Comparison of ENCODE assay signal across 19 cellular contexts in genomic region chr4:56118055-56118454, GRCh38.
"Had no signal": no experiment of that assay in that cellular context is flagged by ENCODE, and none has a peak within 500 bp of the region (broad histone marks: within the 10 kb centered on the region; RNA-seq: fewer than 3 reads in every experiment).

No MANE protein-coding gene starts in this region.

- H3K4me1 ChIP-seq: esophagus squamous epithelium, gastrocnemius medialis had no signal

- H3K27me3 ChIP-seq: esophagus squamous epithelium, gastrocnemius medialis had no signal

- DNase-seq: activated CD4-positive, alpha-beta T cell treated with anti-CD3 and anti-CD28 coated beads for 1 hour; activated CD8-positive, alpha-beta memory T cell treated with anti-CD3 and anti-CD28 coated beads for 24 hours; activated CD8-positive, alpha-beta memory T cell treated with anti-CD3 and anti-CD28 coated beads, Interleukin-2, amount 50 U/mL, for 4 hours; activated T-cell treated with anti-CD3 and anti-CD28 coated beads, Interleukin-2, amount 50 U/mL, for 24 hours; central memory CD4-positive, alpha-beta T cell; dermis blood vessel endothelial cell; effector memory CD4-positive, alpha-beta T cell; esophagus squamous epithelium; gastrocnemius medialis; head of caudate nucleus; mesenchymal stem cell; mucosa of descending colon; small intestine; stimulated activated CD4-positive, alpha-beta T cell treated with anti-CD3 and anti-CD28 coated beads, Interleukin-2, amount 100 ng/mL, for 24 hours; stimulated activated naive B cell treated with anti-CD40 and anti-IgM and Interleukin-4, amounts not matched to agents 10 μg/mL and 1 μg/mL and 100 μg/mL, for 72 hours; T-helper 1 cell; trophoblast cell had no signal

- H3K27ac ChIP-seq: esophagus squamous epithelium, gastrocnemius medialis had no signal

- ATAC-seq: activated T-helper 17 cell treated with anti-CD3 and anti-CD28 coated beads, Interleukin-2, amount 50 U/mL, for 72 hours; gastrocnemius medialis; sciatic nerve; stimulated activated naive B cell treated with anti-CD40 and anti-IgM and Interleukin-4, amounts not matched to agents 10 μg/mL and 1 μg/mL and 100 μg/mL, for 72 hours had no signal

- H3K4me3 ChIP-seq: esophagus squamous epithelium, gastrocnemius medialis, mucosa of descending colon had no signal

- H3K36me3 ChIP-seq: esophagus squamous epithelium, gastrocnemius medialis had no signal

- H3K9me3 ChIP-seq: esophagus squamous epithelium, gastrocnemius medialis, mucosa of descending colon had no signal
